In the genomic region with DNA sequence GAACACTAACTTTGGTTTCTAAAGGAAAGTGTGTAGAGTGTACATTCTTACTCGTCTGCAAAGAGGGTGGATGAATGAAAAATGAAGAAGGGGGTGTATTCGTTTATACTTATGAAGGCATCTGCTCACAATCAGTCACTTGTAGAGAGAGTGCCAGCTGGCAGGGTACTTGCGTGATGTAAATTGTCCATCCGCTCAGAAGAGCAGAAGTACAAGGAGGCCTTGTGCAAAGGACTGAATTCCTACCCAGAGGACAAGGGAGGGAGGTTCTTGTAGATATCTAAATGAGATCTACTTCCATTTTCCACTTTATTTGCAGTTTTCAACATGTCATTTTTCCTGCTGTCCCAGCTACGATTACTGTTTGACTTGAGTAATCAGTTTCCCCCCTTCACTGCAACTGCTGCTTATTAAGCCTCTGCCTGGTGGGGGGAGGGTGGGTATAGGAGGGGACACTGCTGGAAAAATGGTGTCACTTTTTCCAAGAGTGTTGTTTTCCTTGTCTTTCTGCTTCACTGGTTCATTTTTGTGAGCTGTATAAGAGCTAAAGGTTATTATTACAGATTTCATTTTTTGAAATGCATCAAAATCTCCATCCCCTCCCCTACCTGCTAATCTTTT, we compare ENCODE assay signal across 10 cellular contexts.
DNase-seq lines count a peak whose midpoint lies in the region; ATAC-seq and TF ChIP-seq lines count a peak whose summit lies in the region.
"Had no signal": no experiment of that assay in that cellular context is flagged by ENCODE, and none has a peak within 500 bp of the region (broad histone marks: within the 10 kb centered on the region; RNA-seq: fewer than 3 reads in every experiment).

No MANE protein-coding gene starts in this region.

- peak overlapping the region; percentile 24 for H3K27ac Mint-ChIP-seq in Caco-2 (ENCODE audit: unreplicated experiment)
- H3K27ac Mint-ChIP-seq: stimulated activated naive CD8-positive, alpha-beta T cell treated with anti-CD3 and anti-CD28 coated beads, Interleukin-15, Interleukin-2, amounts not matched to agents 100 ng/mL and 50 ng/mL, for 24 hours had no signal

- H3K4me1 ChIP-seq in Caco-2 (peaks cover 96% of the 10 kb centered on the region), heart left ventricle (peaks cover 0 to 85% (median 47%) of the 10 kb centered on the region in 12 donors)
- H3K4me1 ChIP-seq in effector memory CD4-positive, alpha-beta T cell (ENCODE audit: control insufficient read depth, insufficient read depth, low read length, poor library complexity, severe bottlenecking), result no peaks in the 10 kb centered on the region

- H3K27me3 ChIP-seq in Caco-2 (replicated peaks; ENCODE audit: control insufficient read depth, insufficient read depth, low read length) (no peaks in the 10 kb centered on the region), heart left ventricle (no peaks in the 10 kb centered on the region)
- no peaks in the 10 kb centered on the region for H3K27me3 ChIP-seq in effector memory CD4-positive, alpha-beta T cell (replicated peaks; ENCODE audit: control insufficient read depth, insufficient read depth, low read length, poor library complexity, severe bottlenecking)

- TF ChIP-seq CTCF in Caco-2 (IDR thresholded peaks at IDR 0.05; ENCODE audit: insufficient read depth in 1 of 2, low read depth in 1 of 2, low read length in 1 of 2, severe bottlenecking in 1 of 2, unreplicated experiment in 1 of 2) (no peak), heart left ventricle (IDR thresholded peaks at IDR 0.05) (no peak)

- H3K4me3 ChIP-seq in Caco-2 (ENCODE audit: low read depth, low read length) (no peak overlapping the region), heart left ventricle (no peak overlapping the region)
- H3K4me3 ChIP-seq in effector memory CD4-positive, alpha-beta T cell (ENCODE audit: insufficient read depth, low read depth, low read length, poor library complexity, severe bottlenecking), result no peak overlapping the region

- ATAC-seq in heart left ventricle (peak; percentile 84 to 91 (median 90)), HG02884 (IDR thresholded peaks at IDR 0.05; ENCODE audit: unreplicated experiment) (no peak)

- WGBS in heart left ventricle, 4 donors, result 27 to 40% (median 28%) methylated on average over 5 of the region's 5 CpGs

- CTCF ChIA-PET in Caco-2 (lab: Charles Lee), result interaction anchor here (0.6 kb wide), 1 partner anchor 181 kb away, joined by 3 read pairs; no protein-coding TSS in a partner anchor

- peaks cover 9% of the 10 kb centered on the region for H3K36me3 Mint-ChIP-seq in Caco-2 (ENCODE audit: insufficient read depth, unreplicated experiment)

- intact Hi-C loops in Caco-2 (cut with micrococcal nuclease; ENCODE audit: unreplicated experiment), result no loop called here
- intact Hi-C loops in heart left ventricle (cut with DNase I), result no loop called here

- H3K4me3 Mint-ChIP-seq in Caco-2 (ENCODE audit: unreplicated experiment), result no peak overlapping the region
- H3K4me3 Mint-ChIP-seq: stimulated activated naive CD8-positive, alpha-beta T cell treated with anti-CD3 and anti-CD28 coated beads, Interleukin-15, Interleukin-2, amounts not matched to agents 100 ng/mL and 50 ng/mL, for 24 hours had no signal

- no peaks in the 10 kb centered on the region for H3K9me3 Mint-ChIP-seq in Caco-2 (ENCODE audit: unreplicated experiment)
- H3K9me3 Mint-ChIP-seq: stimulated activated naive CD8-positive, alpha-beta T cell treated with anti-CD3 and anti-CD28 coated beads, Interleukin-15, Interleukin-2, amounts not matched to agents 100 ng/mL and 50 ng/mL, for 24 hours had no signal

- H3K27me3 Mint-ChIP-seq in Caco-2 (ENCODE audit: insufficient read depth, unreplicated experiment), result no peaks in the 10 kb centered on the region

- DNase-seq in Caco-2 (no peak), OCI-M1 (lab: John Stamatoyannopoulos, UW) (peak; percentile 41), heart left ventricle (peak in 4 of 5 donors; percentile 58 to 76 (median 67)), putamen (ENCODE audit: low spot score) (peak; percentile 10), kidney glomerular epithelial cell (lab: John Stamatoyannopoulos, UW) (no peak), RKO (ENCODE audit: low spot score) (no peak)
- DNase-seq in effector memory CD4-positive, alpha-beta T cell, result no peak
- DNase-seq: small intestine had no signal

- peak overlapping the region in 9 of 12 donors; percentile 14 to 65 (median 41) for H3K27ac ChIP-seq in heart left ventricle
- H3K27ac ChIP-seq in effector memory CD4-positive, alpha-beta T cell (ENCODE audit: insufficient read depth, low read length, poor library complexity, severe bottlenecking), result no peak overlapping the region

- POLR2A ChIA-PET in Caco-2 (lab: Charles Lee), result no interaction called here

- TF ChIP-seq POLR2A in heart left ventricle (IDR thresholded peaks at IDR 0.05), result no peak

- peaks cover 67% of the 10 kb centered on the region for H3K4me1 Mint-ChIP-seq in Caco-2 (ENCODE audit: low read depth, unreplicated experiment)

- no TSS peak for BruUV-seq in Caco-2 (replicated peaks; lab: Mats Ljungman, UMichigan)

- H3K9me3 ChIP-seq in Caco-2 (no peaks in the 10 kb centered on the region), heart left ventricle (no peaks in the 10 kb centered on the region)
- no peaks in the 10 kb centered on the region for H3K9me3 ChIP-seq in effector memory CD4-positive, alpha-beta T cell (ENCODE audit: control insufficient read depth, low read length)

- H3K36me3 ChIP-seq in Caco-2 (ENCODE audit: control insufficient read depth, insufficient read depth, low read length), result no peaks in the 10 kb centered on the region
- no peaks in the 10 kb centered on the region for H3K36me3 ChIP-seq in heart left ventricle
- H3K36me3 ChIP-seq in effector memory CD4-positive, alpha-beta T cell (ENCODE audit: control insufficient read depth, insufficient read depth, low read length), result no peaks in the 10 kb centered on the region

Comparison
In these comparisons a context has a peak if more than half of its experiments do, and no peak if none do; other contexts are left out.
1. DNase-seq: peak in OCI-M1 (single experiment), heart left ventricle (4 of 5) and putamen (single experiment); none in Caco-2 (0 of 2), effector memory CD4-positive, alpha-beta T cell (0 of 3), kidney glomerular epithelial cell (single experiment) and RKO (single experiment).